8 cellular contexts compared by ENCODE assay signal in genomic region chr17:7393613-7394451, GRCh38. TPM values are rescaled to one million over a fixed set of nuclear protein-coding genes. Genes with fewer than 3 reads are reported as not detected.
A peak's percentile ranks its signal among the peaks of the same experiment; 100 is the strongest.
DNase-seq lines count a peak whose midpoint lies in the region; ATAC-seq and TF ChIP-seq lines count a peak whose summit lies in the region.

No MANE protein-coding gene starts in this region.

- no peaks in the 10 kb centered on the region for H3K9me3 ChIP-seq in heart left ventricle

- TF ChIP-seq CTCF in heart left ventricle (IDR thresholded peaks at IDR 0.05): peak in 2 of 12 donors; percentile 3 to 6

- peak overlapping the region; percentile 76 to 96 (median 86) for H3K4me3 ChIP-seq in heart left ventricle

- peaks cover 0 to 40% (median 26%) of the 10 kb centered on the region in 9 donors for H3K36me3 ChIP-seq in heart left ventricle

- peak; percentile 62 for ATAC-seq in GM18511 (IDR thresholded peaks at IDR 0.05; ENCODE audit: unreplicated experiment)
- ATAC-seq in HG02678 (IDR thresholded peaks at IDR 0.05; ENCODE audit: unreplicated experiment): peak; percentile 47
- peak in 3 of 4 donors; percentile 11 to 29 (median 18) for ATAC-seq in heart left ventricle
- peak; percentile 49 for ATAC-seq in sciatic nerve

- H3K27ac ChIP-seq in heart left ventricle: peak overlapping the region; percentile 72 to 99 (median 96)

- no peak for TF ChIP-seq POLR2A in heart left ventricle (IDR thresholded peaks at IDR 0.05)

- intact Hi-C loops in heart left ventricle (cut with DNase I) (loop anchor here in 5 of 10 donors (1.0 to 5.0 kb wide), 3 partner anchors 10 to 41 kb away; partner anchors contain the start of genes TMEM95 (in 4 of the 5), KCTD11 (in 1 of the 5) and TMEM256 (in 1 of the 5)), sciatic nerve (cut with DNase I) (no loop called here)

- peaks cover 0 to 27% (median 17%) of the 10 kb centered on the region in 12 donors for H3K4me1 ChIP-seq in heart left ventricle

- WGBS in heart left ventricle, 4 donors: 9 to 18% (median 13%) methylated on average over 21 to 48 of the region's 48 CpGs

- peak; percentile 23 for DNase-seq in NCI-H345 treated with DMSO at 0.1 percent for 48 hours (lab: John Stamatoyannopoulos, UW; ENCODE audit: unreplicated experiment)
- DNase-seq in activated effector memory CD4-positive, alpha-beta T cell treated with anti-CD3 and anti-CD28 coated beads, Interleukin-2, amount 50 U/mL, for 16 hours: peak; percentile 78
- peak in 1 of 5 donors; percentile 50 for DNase-seq in heart left ventricle
- no peak for DNase-seq in sciatic nerve (ENCODE audit: low spot score)
- DNase-seq in HPDE6-E6E7 (ENCODE audit: extremely low spot score): no peak
- DNase-seq in epidermal melanocyte (ENCODE audit: insufficient read length, low spot score): no peak

- H3K27me3 ChIP-seq in heart left ventricle: no peaks in the 10 kb centered on the region

RNA-seq across cellular contexts. Expression of gene PLSCR3, which starts 0.5 kb away (rescaled TPM):
- total RNA-seq in heart left ventricle (10 to 100 TPM; 14.3 to 29.5 (median 16.4) TPM), sciatic nerve (37.1 TPM)
- polyA plus RNA-seq in heart left ventricle: 10 to 100 TPM; 21.2 to 28.3 TPM

RNA-seq across cellular contexts. Expression of gene TMEM256, which starts 10.1 kb away (rescaled TPM):
- 10 to 100 TPM; 51.9 to 78.7 (median 69.5) TPM for total RNA-seq in heart left ventricle
- polyA plus RNA-seq in heart left ventricle: 100 to 1,000 TPM in 1 of 2 donors, 10 to 100 TPM in 1; 74.4 to 195 TPM
- total RNA-seq in sciatic nerve: 75.0 TPM

RNA-seq across cellular contexts. Expression of gene TNK1, which starts 12.9 kb away (rescaled TPM):
- 1 to 10 TPM; 1.4 to 6.2 (median 2.2) TPM for total RNA-seq in heart left ventricle
- polyA plus RNA-seq in heart left ventricle: 1 to 10 TPM; 1.8 to 2.1 TPM
- total RNA-seq in sciatic nerve: 6.1 TPM

RNA-seq across cellular contexts. Expression of gene NLGN2, which starts 13.8 kb away (rescaled TPM):
- 10 to 100 TPM in 2 of 9 donors, 1 to 10 TPM in 7; 4.6 to 12.9 (median 7.3) TPM for total RNA-seq in heart left ventricle
- 10 to 100 TPM in 1 of 2 donors, 1 to 10 TPM in 1; 3.5 to 11.1 TPM for polyA plus RNA-seq in heart left ventricle
- total RNA-seq in sciatic nerve: 44.8 TPM

RNA-seq across cellular contexts. Expression of gene SPEM1, which starts 26.3 kb away (rescaled TPM):
- total RNA-seq in heart left ventricle: not detected
- polyA plus RNA-seq in heart left ventricle: not detected
- not detected for total RNA-seq in sciatic nerve

Comparison
In these comparisons a context has a peak if more than half of its experiments do, and no peak if none do; other contexts are left out.
1. DNase-seq: peak in NCI-H345 treated with DMSO at 0.1 percent for 48 hours (single experiment) and activated effector memory CD4-positive, alpha-beta T cell treated with anti-CD3 and anti-CD28 coated beads, Interleukin-2, amount 50 U/mL, for 16 hours (single experiment); none in sciatic nerve (single experiment), HPDE6-E6E7 (single experiment) and epidermal melanocyte (single experiment).
2. Peak in every context shown above with its lines, with median percentiles within 50 percentile points of each other: ATAC-seq.